9 cellular contexts compared by ENCODE assay signal in the genomic region with DNA sequence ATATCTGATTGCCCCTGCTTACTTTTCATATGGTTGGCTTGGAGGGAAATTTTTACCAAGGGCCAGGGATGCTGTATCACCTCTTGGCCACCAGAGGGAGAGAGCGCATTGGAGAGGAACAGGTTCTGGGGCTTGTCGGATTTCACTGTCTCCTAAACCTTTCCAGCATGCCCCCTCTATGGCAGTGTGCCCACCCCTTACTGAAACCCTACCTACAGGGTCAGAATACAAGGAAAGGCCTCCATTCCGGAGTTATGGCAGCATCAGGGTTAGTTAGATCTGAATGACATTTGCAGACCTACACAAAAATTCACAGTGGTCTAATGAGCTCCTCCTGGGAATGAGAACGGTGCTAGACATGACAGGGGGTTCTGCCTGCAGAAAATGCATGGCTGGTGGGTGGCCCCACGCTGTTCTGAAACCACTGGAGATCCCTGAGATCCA. TPM values are rescaled to one million over a fixed set of nuclear protein-coding genes. Genes with fewer than 3 reads are reported as not detected.
A peak's percentile ranks its signal among the peaks of the same experiment; 100 is the strongest.
DNase-seq lines count a peak whose midpoint lies in the region; ATAC-seq, FAIRE-seq and TF ChIP-seq lines count a peak whose summit lies in the region.
"Had no signal": no experiment of that assay in that cellular context is flagged by ENCODE, and none has a peak within 500 bp of the region (broad histone marks: within the 10 kb centered on the region; RNA-seq: fewer than 3 reads in every experiment).

No MANE protein-coding gene starts in this region.

- TF ChIP-seq CTCF in LNCAP (IDR thresholded peaks at IDR 0.05): peak; percentile 95
- TF ChIP-seq CTCF in astrocyte of the spinal cord (IDR thresholded peaks at IDR 0.05; ENCODE audit: low read depth, low read length): peak; percentile 99
- peak; percentile 86 for TF ChIP-seq CTCF in kidney (IDR thresholded peaks at IDR 0.05; ENCODE audit: borderline replicate concordance, extremely low read depth, insufficient read depth)

- in situ Hi-C loops in astrocyte of the spinal cord (cut with HindIII; ENCODE audit: low sequenced_read_pairs): no loop called here

- H3K36me3 ChIP-seq in kidney (ENCODE audit: control insufficient read depth in 1 of 2, insufficient read depth in 2 of 2, low read length in 2 of 2): no peaks in the 10 kb centered on the region

- H3K4me3 ChIP-seq in astrocyte of the spinal cord (ENCODE audit: low read depth, low read length) (no peak overlapping the region), kidney (ENCODE audit: low read length in 2 of 2) (no peak overlapping the region)

- H3K9me3 ChIP-seq in kidney (ENCODE audit: control insufficient read depth in 1 of 2, low read length in 2 of 2): no peaks in the 10 kb centered on the region

- ATAC-seq in GM19351 (IDR thresholded peaks at IDR 0.05; ENCODE audit: unreplicated experiment) (peak; percentile 93), HG03196 (IDR thresholded peaks at IDR 0.05; ENCODE audit: unreplicated experiment) (no peak)

- FAIRE-seq in kidney (lab: Jason Lieb, UNC): no peak

- intact Hi-C loops in kidney (cut with DNase I): no loop called here

- H3K4me1 ChIP-seq in kidney (ENCODE audit: control insufficient read depth in 1 of 2, insufficient read depth in 1 of 2, low read depth in 1 of 2, low read length in 2 of 2): peaks cover 0 to 2% of the 10 kb centered on the region in 2 donors

- no peak overlapping the region for H3K27ac ChIP-seq in kidney (ENCODE audit: low read depth in 2 of 2, low read length in 2 of 2)

- DNase-seq in CMK (ENCODE audit: low read depth): peak; percentile 44
- DNase-seq in SK-N-DZ (ENCODE audit: low spot score): peak; percentile 37
- DNase-seq in astrocyte of the spinal cord (ENCODE audit: low read depth, low spot score): peak; percentile 52
- no peak for DNase-seq in kidney
- peak; percentile 16 to 19 for DNase-seq in stimulated activated CD4-positive, alpha-beta T cell treated with anti-CD3 and anti-CD28 coated beads, Interleukin-4, amount 100 ng/mL, for 4 hours

- H3K9ac ChIP-seq in kidney (ENCODE audit: low read length in 2 of 2): no peak overlapping the region

RNA-seq across cellular contexts. Expression of a gene that starts 5.8 kb away (rescaled TPM):
- polyA plus RNA-seq in SK-N-DZ (2014; cell fraction: cytosol; rRNA removed): not detected in 2 replicates
- polyA plus RNA-seq in SK-N-DZ (2014; cell fraction: nucleus; rRNA removed): not detected in 2 replicates
- 5.1 TPM for total RNA-seq in kidney
- polyA plus RNA-seq in kidney (ENCODE audit: insufficient read depth, low read depth, low replicate concordance): 0.34 TPM
- total RNA-seq: pulmonary artery endothelial cell had no signal
